23 cellular contexts compared by ENCODE assay signal in genomic region chr1:27394282-27394658, GRCh38. TPM values are rescaled to one million over a fixed set of nuclear protein-coding genes. Genes with fewer than 3 reads are reported as not detected.
DNase-seq lines count a peak whose midpoint lies in the region; TF ChIP-seq lines count a peak whose summit lies in the region.
"Had no signal": no experiment of that assay in that cellular context is flagged by ENCODE, and none has a peak within 500 bp of the region (broad histone marks: within the 10 kb centered on the region; RNA-seq: fewer than 3 reads in every experiment).

No MANE protein-coding gene starts in this region.

- H3K23ac ChIP-seq in mesenchymal stem cell (ENCODE audit: low read length in 2 of 2): no peak overlapping the region

- no peak overlapping the region for H2BK15ac ChIP-seq in mesenchymal stem cell (ENCODE audit: low read depth, poor library complexity, severe bottlenecking)

- H2BK120ac ChIP-seq in mesenchymal stem cell (ENCODE audit: low read depth, low read length): no peak overlapping the region

- TF ChIP-seq CTCF in dorsolateral prefrontal cortex (IDR thresholded peaks at IDR 0.05 in 54 of 56, conservative IDR thresholded peaks at IDR 0.05 in 2 of 56; ENCODE audit: low read depth in 1 of 56, partially characterized antibody in 56 of 56) (no peak), brain microvascular endothelial cell (IDR thresholded peaks at IDR 0.05; ENCODE audit: low read depth, low read length, missing control alignments) (no peak)

- 96% methylated on average over 9 of the region's 9 CpGs for WGBS in mesenchymal stem cell

- H3K4me3 ChIP-seq in mesenchymal stem cell (ENCODE audit: insufficient read depth in 1 of 2, low read depth in 1 of 2, low read length in 2 of 2): no peak overlapping the region
- no peak overlapping the region for H3K4me3 ChIP-seq in dorsolateral prefrontal cortex
- no peak overlapping the region for H3K4me3 ChIP-seq in brain microvascular endothelial cell (ENCODE audit: low read depth, low read length)
- H3K4me3 ChIP-seq: tibial nerve had no signal

- no peak overlapping the region for H2AK5ac ChIP-seq in mesenchymal stem cell (ENCODE audit: low read length, severe bottlenecking)

- no peak overlapping the region for H3K4me2 ChIP-seq in mesenchymal stem cell (ENCODE audit: low read length, poor library complexity, severe bottlenecking)

- H3K79me1 ChIP-seq in mesenchymal stem cell (replicated peaks; ENCODE audit: low read length, poor library complexity, severe bottlenecking): peaks cover 6% of the 10 kb centered on the region

- H3K4me1 ChIP-seq in mesenchymal stem cell (ENCODE audit: control insufficient read depth, insufficient read depth, low read depth, low read length): peaks cover 21% of the 10 kb centered on the region

- H3K36me3 ChIP-seq in mesenchymal stem cell (ENCODE audit: control insufficient read depth in 1 of 2, insufficient read depth in 2 of 2, low read depth in 1 of 2, low read length in 2 of 2): peaks cover 0 to 6% of the 10 kb centered on the region in 2 experiments
- H3K36me3 ChIP-seq in brain microvascular endothelial cell (replicated peaks): no peaks in the 10 kb centered on the region
- H3K36me3 ChIP-seq: tibial nerve had no signal

- peaks cover 11% of the 10 kb centered on the region for H3K4me1 Mint-ChIP-seq in activated naive CD8-positive, alpha-beta T cell (ENCODE audit: low read depth)
- H3K4me1 Mint-ChIP-seq in activated naive CD8-positive, alpha-beta T cell treated with anti-CD3 and anti-CD28 coated beads for 36 hours: peaks cover 7% of the 10 kb centered on the region
- peaks cover 8% of the 10 kb centered on the region for H3K4me1 Mint-ChIP-seq in activated T-helper 1 cell treated with anti-CD3 and anti-CD28 coated beads, Interleukin-12 subunit alpha, Interleukin-12 subunit beta, Interleukin-2, Interleukin-4 antibody, amounts not matched to agents 30 ng/mL and 10 ng/mL and 1 ng/mL, durations not matched to agents 14 hours and 24 hours and 36 hours (ENCODE audit: low read depth)

- H4K91ac ChIP-seq in mesenchymal stem cell (ENCODE audit: low read length): peak overlapping the region; percentile 37

- in situ Hi-C loops in brain microvascular endothelial cell (cut with HindIII; ENCODE audit: low pct_ligation_motif_present, low sequenced_read_pairs): no loop called here

- H3K27ac ChIP-seq in mesenchymal stem cell (ENCODE audit: low read length, poor library complexity, severe bottlenecking) (no peak overlapping the region), dorsolateral prefrontal cortex (peak overlapping the region in 9 of 59 donors; percentile 1 to 92 (median 65)), brain microvascular endothelial cell (no peak overlapping the region)
- H3K27ac ChIP-seq: tibial nerve had no signal

- H4K8ac ChIP-seq in mesenchymal stem cell (ENCODE audit: low read length): no peak overlapping the region

- H3K9me3 Mint-ChIP-seq in activated naive CD8-positive, alpha-beta T cell (ENCODE audit: low read depth): no peaks in the 10 kb centered on the region
- no peaks in the 10 kb centered on the region for H3K9me3 Mint-ChIP-seq in activated naive CD8-positive, alpha-beta T cell treated with anti-CD3 and anti-CD28 coated beads for 36 hours
- no peaks in the 10 kb centered on the region for H3K9me3 Mint-ChIP-seq in activated T-helper 1 cell treated with anti-CD3 and anti-CD28 coated beads, Interleukin-12 subunit alpha, Interleukin-12 subunit beta, Interleukin-2, Interleukin-4 antibody, amounts not matched to agents 30 ng/mL and 10 ng/mL and 1 ng/mL, durations not matched to agents 14 hours and 24 hours and 36 hours
- H3K9me3 Mint-ChIP-seq: H9 had no signal

- no peaks in the 10 kb centered on the region for H3K36me3 Mint-ChIP-seq in activated naive CD8-positive, alpha-beta T cell
- H3K36me3 Mint-ChIP-seq in activated naive CD8-positive, alpha-beta T cell treated with anti-CD3 and anti-CD28 coated beads for 36 hours: no peaks in the 10 kb centered on the region
- H3K36me3 Mint-ChIP-seq in activated T-helper 1 cell treated with anti-CD3 and anti-CD28 coated beads, Interleukin-12 subunit alpha, Interleukin-12 subunit beta, Interleukin-2, Interleukin-4 antibody, amounts not matched to agents 30 ng/mL and 10 ng/mL and 1 ng/mL, durations not matched to agents 14 hours and 24 hours and 36 hours (ENCODE audit: low read depth): no peaks in the 10 kb centered on the region

- intact Hi-C loops in activated T-helper 1 cell treated with anti-CD3 and anti-CD28 coated beads, Interleukin-12 subunit alpha, Interleukin-12 subunit beta, Interleukin-2, Interleukin-4 antibody, amounts not matched to agents 30 ng/mL and 10 ng/mL and 1 ng/mL, durations not matched to agents 14 hours and 24 hours and 36 hours (cut with micrococcal nuclease): loop anchor here (10.0 kb wide), 1 partner anchor 279 kb away; no protein-coding TSS in a partner anchor
- intact Hi-C loops in dorsolateral prefrontal cortex (cut with DNase I): loop anchor here (2.0 to 10.0 kb wide), 7 partner anchors 37 to 289 kb away; no protein-coding TSS in a partner anchor

- peak overlapping the region; percentile 62 for H3K4me3 Mint-ChIP-seq in activated naive CD8-positive, alpha-beta T cell
- no peak overlapping the region for H3K4me3 Mint-ChIP-seq in activated naive CD8-positive, alpha-beta T cell treated with anti-CD3 and anti-CD28 coated beads for 36 hours
- H3K4me3 Mint-ChIP-seq in activated T-helper 1 cell treated with anti-CD3 and anti-CD28 coated beads, Interleukin-12 subunit alpha, Interleukin-12 subunit beta, Interleukin-2, Interleukin-4 antibody, amounts not matched to agents 30 ng/mL and 10 ng/mL and 1 ng/mL, durations not matched to agents 14 hours and 24 hours and 36 hours: peak overlapping the region; percentile 65

- H2AFZ ChIP-seq in mesenchymal stem cell (ENCODE audit: low read depth, low read length): no peak overlapping the region

- peak overlapping the region in 1 of 2 experiments; percentile 23 for H3K14ac ChIP-seq in mesenchymal stem cell (ENCODE audit: low read length in 2 of 2)

- peak overlapping the region in 1 of 2 experiments; percentile 2 for H2BK12ac ChIP-seq in mesenchymal stem cell (ENCODE audit: low read length in 2 of 2)

- no peak overlapping the region for H3K27ac Mint-ChIP-seq in activated naive CD8-positive, alpha-beta T cell
- no peak overlapping the region for H3K27ac Mint-ChIP-seq in activated naive CD8-positive, alpha-beta T cell treated with anti-CD3 and anti-CD28 coated beads for 36 hours
- no peak overlapping the region for H3K27ac Mint-ChIP-seq in activated T-helper 1 cell treated with anti-CD3 and anti-CD28 coated beads, Interleukin-12 subunit alpha, Interleukin-12 subunit beta, Interleukin-2, Interleukin-4 antibody, amounts not matched to agents 30 ng/mL and 10 ng/mL and 1 ng/mL, durations not matched to agents 14 hours and 24 hours and 36 hours
- H3K27ac Mint-ChIP-seq: H9 had no signal

- H3K27me3 Mint-ChIP-seq in activated naive CD8-positive, alpha-beta T cell: no peaks in the 10 kb centered on the region
- H3K27me3 Mint-ChIP-seq in activated naive CD8-positive, alpha-beta T cell treated with anti-CD3 and anti-CD28 coated beads for 36 hours: no peaks in the 10 kb centered on the region
- H3K27me3 Mint-ChIP-seq in activated T-helper 1 cell treated with anti-CD3 and anti-CD28 coated beads, Interleukin-12 subunit alpha, Interleukin-12 subunit beta, Interleukin-2, Interleukin-4 antibody, amounts not matched to agents 30 ng/mL and 10 ng/mL and 1 ng/mL, durations not matched to agents 14 hours and 24 hours and 36 hours (ENCODE audit: insufficient read depth): peaks cover 9% of the 10 kb centered on the region

- H2BK5ac ChIP-seq in mesenchymal stem cell (ENCODE audit: low read depth, low read length, poor library complexity, severe bottlenecking): no peak overlapping the region

- no peak overlapping the region for H3K18ac ChIP-seq in mesenchymal stem cell (ENCODE audit: low read depth in 1 of 2, low read length in 2 of 2)

- no peaks in the 10 kb centered on the region for H3K9me3 ChIP-seq in mesenchymal stem cell (ENCODE audit: control insufficient read depth, low read length)
- H3K9me3 ChIP-seq: tibial nerve had no signal

- H3K4ac ChIP-seq in mesenchymal stem cell (ENCODE audit: low read depth in 1 of 2, low read length in 2 of 2): no peak overlapping the region

- no peak for DNase-seq in activated naive CD8-positive, alpha-beta T cell treated with anti-CD3 and anti-CD28 coated beads for 36 hours
- DNase-seq in activated T-helper 1 cell treated with anti-CD3 and anti-CD28 coated beads, Interleukin-12 subunit alpha, Interleukin-12 subunit beta, Interleukin-2, Interleukin-4 antibody, amounts not matched to agents 30 ng/mL and 10 ng/mL and 1 ng/mL, durations not matched to agents 14 hours and 24 hours and 36 hours (ENCODE audit: low spot score): no peak
- DNase-seq in mesenchymal stem cell: no peak
- DNase-seq in NCI-H2107 treated with DMSO at 0.1 percent for 48 hours (lab: John Stamatoyannopoulos, UW; ENCODE audit: unreplicated experiment): no peak
- no peak for DNase-seq in dorsolateral prefrontal cortex
- no peak for DNase-seq in dedifferentiated amniotic fluid mesenchymal stem cell (ENCODE audit: extremely low spot score)
- DNase-seq in brain microvascular endothelial cell: no peak
- DNase-seq: ACHN; activated CD8-positive, alpha-beta memory T cell treated with anti-CD3 and anti-CD28 coated beads for 24 hours; DND-41; H9; hypothalamus; NCI-H446; NK-92 treated with Interleukin-12 subunit alpha and Interleukin-12 subunit beta, amount 100 ng/mL, for 24 hours; occipital lobe; stimulated activated naive CD4-positive, alpha-beta T cell had no signal

- no peak overlapping the region for H3K9ac ChIP-seq in mesenchymal stem cell (ENCODE audit: low read length)

- H3K27me3 ChIP-seq in mesenchymal stem cell (ENCODE audit: control insufficient read depth in 1 of 2, insufficient read depth in 1 of 2, low read length in 2 of 2) (peaks cover 0 to 8% of the 10 kb centered on the region in 2 experiments), dorsolateral prefrontal cortex (no peaks in the 10 kb centered on the region), brain microvascular endothelial cell (replicated peaks) (no peaks in the 10 kb centered on the region)
- H3K27me3 ChIP-seq: tibial nerve had no signal

RNA-seq across cellular contexts. Expression of gene GPR3, which starts 1.8 kb away (rescaled TPM):
- total RNA-seq in activated naive CD8-positive, alpha-beta T cell treated with anti-CD3 and anti-CD28 coated beads for 36 hours: 1 to 10 TPM; 3.5 to 3.9 TPM
- total RNA-seq in activated T-helper 1 cell treated with anti-CD3 and anti-CD28 coated beads, Interleukin-12 subunit alpha, Interleukin-12 subunit beta, Interleukin-2, Interleukin-4 antibody, amounts not matched to agents 30 ng/mL and 10 ng/mL and 1 ng/mL, durations not matched to agents 14 hours and 24 hours and 36 hours: 3.2 and 4.0 TPM in 2 replicates
- 3.9 TPM for polyA plus RNA-seq in mesenchymal stem cell (2013, experiment 1 of 2)
- 4.4 TPM for polyA plus RNA-seq in mesenchymal stem cell (2013, experiment 2 of 2)
- 10 to 100 TPM in 1 of 120 experiments, 1 to 10 TPM in 106, under 1 TPM in 13; 0.29 to 10.1 (median 2.2) TPM for total RNA-seq in dorsolateral prefrontal cortex
- total RNA-seq: occipital lobe, tibial nerve had no signal

RNA-seq across cellular contexts. Expression of gene CD164L2, which starts 11.1 kb away (rescaled TPM):
- not detected for total RNA-seq in activated naive CD8-positive, alpha-beta T cell treated with anti-CD3 and anti-CD28 coated beads for 36 hours
- total RNA-seq in activated T-helper 1 cell treated with anti-CD3 and anti-CD28 coated beads, Interleukin-12 subunit alpha, Interleukin-12 subunit beta, Interleukin-2, Interleukin-4 antibody, amounts not matched to agents 30 ng/mL and 10 ng/mL and 1 ng/mL, durations not matched to agents 14 hours and 24 hours and 36 hours: not detected in 2 replicates
- not detected for polyA plus RNA-seq in mesenchymal stem cell (2013, experiment 1 of 2)
- polyA plus RNA-seq in mesenchymal stem cell (2013, experiment 2 of 2): not detected
- total RNA-seq in dorsolateral prefrontal cortex: 1 to 10 TPM in 5 of 120 experiments, under 1 TPM in 30, not detected in 85; 0.24 to 1.6 (median 0.59) TPM
- total RNA-seq: fibroblast of villous mesenchyme, M059J, occipital lobe, right cardiac atrium, RPMI7951, tibial nerve had no signal
- polyA plus RNA-seq: right cardiac atrium had no signal

RNA-seq across cellular contexts. Expression of gene FCN3, which starts 19.6 kb away (rescaled TPM):
- total RNA-seq in activated naive CD8-positive, alpha-beta T cell treated with anti-CD3 and anti-CD28 coated beads for 36 hours: not detected
- not detected in 2 replicates for total RNA-seq in activated T-helper 1 cell treated with anti-CD3 and anti-CD28 coated beads, Interleukin-12 subunit alpha, Interleukin-12 subunit beta, Interleukin-2, Interleukin-4 antibody, amounts not matched to agents 30 ng/mL and 10 ng/mL and 1 ng/mL, durations not matched to agents 14 hours and 24 hours and 36 hours
- not detected for polyA plus RNA-seq in mesenchymal stem cell (2013, experiment 1 of 2)
- polyA plus RNA-seq in mesenchymal stem cell (2013, experiment 2 of 2): not detected
- total RNA-seq in dorsolateral prefrontal cortex: 1 to 10 TPM in 17 of 120 experiments, under 1 TPM in 38, not detected in 65; 0.38 to 2.3 (median 0.74) TPM
- total RNA-seq: fibroblast of villous mesenchyme, kidney epithelial cell, M059J, occipital lobe, RPMI7951 had no signal

RNA-seq across cellular contexts. Expression of gene MAP3K6, which starts 27.5 kb away (rescaled TPM):
- 1 to 10 TPM; 3.0 to 4.5 TPM for total RNA-seq in activated naive CD8-positive, alpha-beta T cell treated with anti-CD3 and anti-CD28 coated beads for 36 hours
- total RNA-seq in activated T-helper 1 cell treated with anti-CD3 and anti-CD28 coated beads, Interleukin-12 subunit alpha, Interleukin-12 subunit beta, Interleukin-2, Interleukin-4 antibody, amounts not matched to agents 30 ng/mL and 10 ng/mL and 1 ng/mL, durations not matched to agents 14 hours and 24 hours and 36 hours: 11.2 and 13.7 TPM in 2 replicates
- 27.2 TPM for polyA plus RNA-seq in mesenchymal stem cell (2013, experiment 1 of 2)
- 28.1 TPM for polyA plus RNA-seq in mesenchymal stem cell (2013, experiment 2 of 2)
- total RNA-seq in dorsolateral prefrontal cortex: 10 to 100 TPM in 116 of 120 experiments, 1 to 10 TPM in 4; 8.7 to 37.4 (median 18.7) TPM

RNA-seq across cellular contexts. Expression of gene SYTL1, which starts 52.4 kb away (rescaled TPM):
- 10 to 100 TPM; 39.6 to 45.5 TPM for total RNA-seq in activated naive CD8-positive, alpha-beta T cell treated with anti-CD3 and anti-CD28 coated beads for 36 hours
- total RNA-seq in activated T-helper 1 cell treated with anti-CD3 and anti-CD28 coated beads, Interleukin-12 subunit alpha, Interleukin-12 subunit beta, Interleukin-2, Interleukin-4 antibody, amounts not matched to agents 30 ng/mL and 10 ng/mL and 1 ng/mL, durations not matched to agents 14 hours and 24 hours and 36 hours: 24.4 and 26.3 TPM in 2 replicates
- 0.39 TPM for polyA plus RNA-seq in mesenchymal stem cell (2013, experiment 1 of 2)
- 0.59 TPM for polyA plus RNA-seq in mesenchymal stem cell (2013, experiment 2 of 2)
- 1 to 10 TPM in 98 of 120 experiments, under 1 TPM in 22; 0.37 to 5.3 (median 2.2) TPM for total RNA-seq in dorsolateral prefrontal cortex
- total RNA-seq: occipital lobe had no signal
